ENCODE assay signal across 1 cellular context in genomic region chr18:21605218-21605617, GRCh38.
TF ChIP-seq lines count a peak whose summit lies in the region.

No MANE protein-coding gene starts in this region.

TF ChIP-seq in K562, 482 proteins besides CTCF, POLR2A, EP300 and RAD21:
- TF ChIP-seq ZBTB11 (CRISPR knock-in tag; IDR thresholded peaks at IDR 0.05), result no peak
- no peak for TF ChIP-seq ID3 (CRISPR knock-in tag; IDR thresholded peaks at IDR 0.05)
- no peak for TF ChIP-seq ID3 (tag; IDR thresholded peaks at IDR 0.05)
- no peak for TF ChIP-seq CUX1 (CRISPR knock-in tag; IDR thresholded peaks at IDR 0.05)
- TF ChIP-seq NFIC (IDR thresholded peaks at IDR 0.05), result no peak
- TF ChIP-seq ADNP (tag; IDR thresholded peaks at IDR 0.05), result no peak
- TF ChIP-seq IFI16 (CRISPR knock-in tag; IDR thresholded peaks at IDR 0.05), result no peak
- no peak for TF ChIP-seq CBX1 (IDR thresholded peaks at IDR 0.05; ENCODE audit: low read depth)
- no peak for TF ChIP-seq HMGXB4 (CRISPR knock-in tag; IDR thresholded peaks at IDR 0.05)
